In genomic region chr3:181921220-181921619, GRCh38 we compare ENCODE assay signal across 14 cellular contexts.
A peak's percentile ranks its signal among the peaks of the same experiment; 100 is the strongest.
DNase-seq lines count a peak whose midpoint lies in the region; ATAC-seq, FAIRE-seq and TF ChIP-seq lines count a peak whose summit lies in the region.
"Had no signal": no experiment of that assay in that cellular context is flagged by ENCODE, and none has a peak within 500 bp of the region (broad histone marks: within the 10 kb centered on the region; RNA-seq: fewer than 3 reads in every experiment).

No MANE protein-coding gene starts in this region.

- ATAC-seq in GM18520 (IDR thresholded peaks at IDR 0.05; ENCODE audit: unreplicated experiment): peak; percentile 82
- ATAC-seq in GM21447 (IDR thresholded peaks at IDR 0.05; ENCODE audit: unreplicated experiment): peak; percentile 99
- ATAC-seq in HG03045 (IDR thresholded peaks at IDR 0.05; ENCODE audit: unreplicated experiment): peak; percentile 86

- TF ChIP-seq EP300 in transverse colon (IDR thresholded peaks at IDR 0.05; ENCODE audit: low read depth) (no peak), suprapubic skin (IDR thresholded peaks at IDR 0.05) (no peak)

- FAIRE-seq in urothelium cell line (lab: Jason Lieb, UNC): no peak
- FAIRE-seq: islet of Langerhans had no signal

- H3K79me2 ChIP-seq in OCI-LY3 (ENCODE audit: low read length): no peaks in the 10 kb centered on the region

- 66 to 89% methylated on average over 1 to 2 of the region's 2 CpGs for WGBS in transverse colon (ENCODE audit: low coverage in 1 of 2), 2 donors
- WGBS in suprapubic skin: 83% methylated on average over 2 of the region's 2 CpGs

- no peaks in the 10 kb centered on the region for H4K20me1 ChIP-seq in OCI-LY3 (ENCODE audit: insufficient read depth, low read length)

- H3K27me3 ChIP-seq in OCI-LY3 (ENCODE audit: low read depth, low read length) (no peaks in the 10 kb centered on the region), transverse colon (no peaks in the 10 kb centered on the region), suprapubic skin (no peaks in the 10 kb centered on the region)
- H3K27me3 ChIP-seq: cardiac muscle cell had no signal

- H3K4me1 ChIP-seq in OCI-LY3 (ENCODE audit: low read length) (peaks cover 42% of the 10 kb centered on the region), transverse colon (no peaks in the 10 kb centered on the region), suprapubic skin (peaks cover 6% of the 10 kb centered on the region)

- peak overlapping the region; percentile 54 for H3K4me3 ChIP-seq in OCI-LY3 (ENCODE audit: low read length)
- H3K4me3 ChIP-seq in transverse colon: no peak overlapping the region
- H3K4me3 ChIP-seq in suprapubic skin: no peak overlapping the region
- H3K4me3 ChIP-seq: cardiac muscle cell had no signal

- intact Hi-C loops in transverse colon (cut with DNase I; ENCODE audit: low total_unique reads): no loop called here

- H3K9me3 ChIP-seq in OCI-LY3 (ENCODE audit: insufficient read depth, low read length) (no peaks in the 10 kb centered on the region; the same call in 1 of the 2 replicates), transverse colon (no peaks in the 10 kb centered on the region), suprapubic skin (no peaks in the 10 kb centered on the region)

- in situ Hi-C loops in transverse colon (cut with MboI; ENCODE audit: low pct_ligation_motif_present in 1 of 4, low pct_unique_long_range_greater_than_20kb in 1 of 4, low sequenced_read_pairs in 3 of 4): no loop called here

- no peak overlapping the region for H2AFZ ChIP-seq in OCI-LY3 (ENCODE audit: low read depth, low read length)

- H3K4me2 ChIP-seq in OCI-LY3 (ENCODE audit: low read length): peak overlapping the region; percentile 85

- TF ChIP-seq POLR2A in transverse colon (IDR thresholded peaks at IDR 0.05) (no peak), suprapubic skin (IDR thresholded peaks at IDR 0.05) (no peak)

- H3K9ac ChIP-seq in OCI-LY3 (ENCODE audit: low read length): peak overlapping the region; percentile 47; the same call in 1 of the 2 replicates

- TF ChIP-seq CTCF in OCI-LY3 (IDR thresholded peaks at IDR 0.05; ENCODE audit: low read depth, low read length) (no peak), transverse colon (IDR thresholded peaks at IDR 0.05) (no peak), suprapubic skin (IDR thresholded peaks at IDR 0.05) (no peak)

- H3K27ac ChIP-seq in OCI-LY3 (ENCODE audit: low read length) (peak overlapping the region; percentile 71), transverse colon (no peak overlapping the region), suprapubic skin (no peak overlapping the region)
- H3K27ac ChIP-seq: C4-2B, cardiac muscle cell had no signal

- H3K36me3 ChIP-seq in OCI-LY3 (replicated peaks; ENCODE audit: low read depth, low read length): no peaks in the 10 kb centered on the region
- no peaks in the 10 kb centered on the region for H3K36me3 ChIP-seq in transverse colon
- no peaks in the 10 kb centered on the region for H3K36me3 ChIP-seq in suprapubic skin
- H3K36me3 ChIP-seq: cardiac muscle cell had no signal

- DNase-seq in transverse colon (no peak), NCI-H1694 treated with DMSO at 0.1 percent for 48 hours (lab: John Stamatoyannopoulos, UW) (no peak), suprapubic skin (ENCODE audit: low spot score in 2 of 2) (no peak), urothelium cell line (ENCODE audit: low spot score) (no peak)
- DNase-seq: activated CD4-positive, alpha-beta T cell treated with anti-CD3 and anti-CD28 coated beads for 1 hour; NCI-H2081 treated with DMSO at 0.1 percent for 48 hours; SHP77 had no signal
